9 cellular contexts compared by ENCODE assay signal in genomic region chr10:63681965-63682704, GRCh38.
DNase-seq lines count a peak whose midpoint lies in the region; ATAC-seq and TF ChIP-seq lines count a peak whose summit lies in the region.
"Had no signal": no experiment of that assay in that cellular context is flagged by ENCODE, and none has a peak within 500 bp of the region (broad histone marks: within the 10 kb centered on the region; RNA-seq: fewer than 3 reads in every experiment).

No MANE protein-coding gene starts in this region.

- no peaks in the 10 kb centered on the region for H3K9me3 Mint-ChIP-seq in stimulated activated memory B cell treated with anti-CD40 and anti-IgM and Interleukin-4, amounts not matched to agents 10 μg/mL and 1 μg/mL and 100 μg/mL, for 72 hours

- H3K4me3 ChIP-seq in RWPE2 (ENCODE audit: severe bottlenecking) = no peak overlapping the region

- DNase-seq in RWPE2 (ENCODE audit: low spot score) (no peak), foreskin keratinocyte (peak; percentile 80 to 88), sciatic nerve (ENCODE audit: low spot score) (no peak)
- DNase-seq: activated CD8-positive, alpha-beta memory T cell treated with anti-CD3 and anti-CD28 coated beads, Interleukin-2, amount 50 U/mL, for 48 hours had no signal

- H3K27ac ChIP-seq in RWPE2 (ENCODE audit: poor library complexity, severe bottlenecking) (no peak overlapping the region), foreskin keratinocyte (no peak overlapping the region)

- H3K4me1 Mint-ChIP-seq in stimulated activated memory B cell treated with anti-CD40 and anti-IgM and Interleukin-4, amounts not matched to agents 10 μg/mL and 1 μg/mL and 100 μg/mL, for 72 hours = no peaks in the 10 kb centered on the region

- H3K36me3 ChIP-seq in RWPE2 (ENCODE audit: low read depth) = no peaks in the 10 kb centered on the region

- no peak overlapping the region for H3K27ac Mint-ChIP-seq in stimulated activated memory B cell treated with anti-CD40 and anti-IgM and Interleukin-4, amounts not matched to agents 10 μg/mL and 1 μg/mL and 100 μg/mL, for 72 hours

- intact Hi-C loops in sciatic nerve (cut with DNase I) = no loop called here

- H3K27me3 ChIP-seq in RWPE2 (ENCODE audit: insufficient read depth, poor library complexity, severe bottlenecking) = no peaks in the 10 kb centered on the region
- no peaks in the 10 kb centered on the region for H3K27me3 ChIP-seq in foreskin keratinocyte

- no peaks in the 10 kb centered on the region for H3K36me3 Mint-ChIP-seq in stimulated activated memory B cell treated with anti-CD40 and anti-IgM and Interleukin-4, amounts not matched to agents 10 μg/mL and 1 μg/mL and 100 μg/mL, for 72 hours

- H3K4me1 ChIP-seq in RWPE2 (ENCODE audit: insufficient read depth, poor library complexity, severe bottlenecking) (peaks cover 6% of the 10 kb centered on the region), foreskin keratinocyte (no peaks in the 10 kb centered on the region)

- TF ChIP-seq CTCF in RWPE2 (IDR thresholded peaks at IDR 0.05; ENCODE audit: poor library complexity, severe bottlenecking) (no peak), foreskin keratinocyte (conservative IDR thresholded peaks at IDR 0.05) (no peak)

- peaks cover 18% of the 10 kb centered on the region for H3K27me3 Mint-ChIP-seq in stimulated activated memory B cell treated with anti-CD40 and anti-IgM and Interleukin-4, amounts not matched to agents 10 μg/mL and 1 μg/mL and 100 μg/mL, for 72 hours

- H3K9me3 ChIP-seq in RWPE2 (ENCODE audit: severe bottlenecking) = no peaks in the 10 kb centered on the region

- no peak overlapping the region for H3K4me3 Mint-ChIP-seq in stimulated activated memory B cell treated with anti-CD40 and anti-IgM and Interleukin-4, amounts not matched to agents 10 μg/mL and 1 μg/mL and 100 μg/mL, for 72 hours

- ATAC-seq in GM18502 (IDR thresholded peaks at IDR 0.05; ENCODE audit: poor library complexity, unreplicated experiment) (peak; percentile 72), RWPE2 (ENCODE audit: low read depth) (peak; percentile 93), foreskin keratinocyte (peak; percentile 81), sciatic nerve (peak; percentile 95), GM21737 (IDR thresholded peaks at IDR 0.05; ENCODE audit: unreplicated experiment) (no peak), GM19023 (IDR thresholded peaks at IDR 0.05; ENCODE audit: unreplicated experiment) (no peak), HG03521 (IDR thresholded peaks at IDR 0.05; ENCODE audit: unreplicated experiment) (no peak)
- no peak for ATAC-seq in stimulated activated memory B cell treated with anti-CD40 and anti-IgM and Interleukin-4, amounts not matched to agents 10 μg/mL and 1 μg/mL and 100 μg/mL, for 72 hours

Comparison
In these comparisons a context has a peak if more than half of its experiments do, and no peak if none do; other contexts are left out.
1. ATAC-seq: peak in GM18502 (single experiment), RWPE2 (single experiment), foreskin keratinocyte (single experiment) and sciatic nerve (single experiment); none in GM21737 (single experiment), stimulated activated memory B cell treated with anti-CD40 and anti-IgM and Interleukin-4, amounts not matched to agents 10 μg/mL and 1 μg/mL and 100 μg/mL, for 72 hours (single experiment), GM19023 (single experiment) and HG03521 (single experiment).
2. DNase-seq: peak in foreskin keratinocyte (2 of 2); none in RWPE2 (single experiment) and sciatic nerve (single experiment).